ENCODE assay signal across 9 cellular contexts in the genomic region with DNA sequence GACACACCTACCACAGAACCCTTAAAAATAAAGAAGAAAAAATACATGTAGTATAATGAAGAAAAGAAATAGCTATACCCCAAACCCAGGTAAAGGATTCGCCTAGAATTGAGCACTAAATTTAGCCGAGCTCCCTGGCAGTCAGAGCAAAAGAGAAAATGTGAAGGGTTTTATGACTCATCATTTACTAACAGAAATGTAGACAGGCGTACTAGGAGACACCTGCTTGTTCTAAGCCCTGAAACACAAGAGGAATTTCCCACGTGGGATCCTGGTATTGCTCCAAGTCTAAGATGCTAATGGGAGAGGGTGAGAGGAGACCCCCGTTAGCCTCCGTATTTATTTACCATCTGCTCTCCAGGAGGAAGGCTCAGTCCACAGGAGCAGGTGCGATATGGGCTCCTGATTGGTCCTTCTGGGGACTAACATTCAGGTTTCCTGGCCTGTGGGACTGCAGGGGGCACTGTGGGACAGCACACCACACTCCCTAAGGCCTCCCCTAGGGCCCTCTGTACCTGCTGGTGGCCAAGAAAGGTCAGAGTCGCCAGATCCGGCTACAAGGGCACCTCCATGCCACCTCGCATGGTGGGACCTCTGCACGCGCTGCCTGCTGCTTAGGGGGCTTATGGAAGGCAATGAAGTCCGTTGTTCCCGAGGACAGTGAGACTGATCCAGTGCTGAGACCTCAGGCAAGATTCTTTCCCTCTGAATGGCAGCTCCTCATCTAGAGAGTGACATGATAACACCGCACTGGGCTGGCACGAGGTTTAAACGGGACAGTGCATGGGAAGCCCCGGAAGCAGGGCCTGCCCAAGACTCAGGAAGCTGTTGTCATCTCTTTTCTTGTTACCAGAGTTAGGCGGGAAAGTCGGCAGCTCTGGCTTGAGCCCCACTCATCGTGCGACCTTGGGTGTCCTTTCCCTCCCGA. TPM values are rescaled to one million over a fixed set of nuclear protein-coding genes. Genes with fewer than 3 reads are reported as not detected.
A peak's percentile ranks its signal among the peaks of the same experiment; 100 is the strongest.
DNase-seq lines count a peak whose midpoint lies in the region; ATAC-seq, FAIRE-seq and TF ChIP-seq lines count a peak whose summit lies in the region.
"Had no signal": no experiment of that assay in that cellular context is flagged by ENCODE, and none has a peak within 500 bp of the region (broad histone marks: within the 10 kb centered on the region; RNA-seq: fewer than 3 reads in every experiment).

No MANE protein-coding gene starts in this region.

- intact Hi-C loops in left lung (cut with DNase I), result loop anchor here in 1 of 2 donors (10.0 kb wide), 1 partner anchor 214 kb away; no protein-coding TSS in a partner anchor

- no peaks in the 10 kb centered on the region for H3K4me1 ChIP-seq in left lung

- DNase-seq in AG10803 (ENCODE audit: low read depth) (peak; percentile 22), NCI-H82 (lab: John Stamatoyannopoulos, UW) (peak; percentile 69), bronchial epithelial cell (ENCODE audit: low read depth) (peak; percentile 44), left lung (peak in 1 of 2 donors; percentile 46), SKM-1 treated with dmso at 0.1 percent for 144 hours (lab: John Stamatoyannopoulos, UW; ENCODE audit: unreplicated experiment) (no peak), NK-92 (lab: John Stamatoyannopoulos, UW; ENCODE audit: unreplicated experiment) (no peak)

- H3K36me3 ChIP-seq in bronchial epithelial cell (ENCODE audit: control insufficient read depth, insufficient read depth, low read length), result no peaks in the 10 kb centered on the region
- H3K36me3 ChIP-seq in left lung, result no peaks in the 10 kb centered on the region

- H3K27ac ChIP-seq in left lung, result no peak overlapping the region

- TF ChIP-seq CTCF in AG10803 (conservative IDR thresholded peaks at IDR 0.05; ENCODE audit: low read length), result peak; percentile 70
- peak; percentile 69 for TF ChIP-seq CTCF in bronchial epithelial cell (IDR thresholded peaks at IDR 0.05; ENCODE audit: insufficient read depth, low read length, severe bottlenecking)
- TF ChIP-seq CTCF in left lung (IDR thresholded peaks at IDR 0.05), result peak; percentile 23 to 33

- ATAC-seq in GM18499 (IDR thresholded peaks at IDR 0.05; ENCODE audit: insufficient read depth, unreplicated experiment) (peak; percentile 43), HG03135 (IDR thresholded peaks at IDR 0.05; ENCODE audit: unreplicated experiment) (peak; percentile 80), left lung (peak; percentile 85)

- H3K27me3 ChIP-seq in bronchial epithelial cell (ENCODE audit: control insufficient read depth, insufficient read depth, low read length) (no peaks in the 10 kb centered on the region), left lung (no peaks in the 10 kb centered on the region)

- H3K9me3 ChIP-seq in left lung, result peaks cover 0 to 4% of the 10 kb centered on the region in 2 donors

- H3K4me3 ChIP-seq in AG10803 (ENCODE audit: low read length) (no peak overlapping the region), bronchial epithelial cell (ENCODE audit: low read depth, low read length) (no peak overlapping the region), left lung (no peak overlapping the region)

- no peak for FAIRE-seq in bronchial epithelial cell (lab: Jason Lieb, UNC)
- FAIRE-seq: islet of Langerhans had no signal

RNA-seq across cellular contexts. Expression of a gene that starts 25.8 kb away (rescaled TPM):
- total RNA-seq in bronchial epithelial cell (not detected in 2 replicates), left lung (not detected)

RNA-seq across cellular contexts. Expression of a gene that starts 41.0 kb away (rescaled TPM):
- total RNA-seq in bronchial epithelial cell, result not detected in 2 replicates
- not detected for total RNA-seq in left lung

Comparison
In these comparisons a context has a peak if more than half of its experiments do, and no peak if none do; other contexts are left out.
1. DNase-seq: peak in AG10803 (single experiment), NCI-H82 (single experiment) and bronchial epithelial cell (single experiment); none in SKM-1 treated with dmso at 0.1 percent for 144 hours (single experiment) and NK-92 (single experiment).
2. Peak in every context shown above with its lines, with median percentiles within 50 percentile points of each other: CTCF ChIP-seq and ATAC-seq.